ENCODE assay signal across 24 cellular contexts in genomic region chr3:4356225-4356540, GRCh38. TPM values are rescaled to one million over a fixed set of nuclear protein-coding genes. Genes with fewer than 3 reads are reported as not detected.
DNase-seq lines count a peak whose midpoint lies in the region; TF ChIP-seq lines count a peak whose summit lies in the region.
"Had no signal": no experiment of that assay in that cellular context is flagged by ENCODE, and none has a peak within 500 bp of the region (broad histone marks: within the 10 kb centered on the region; RNA-seq: fewer than 3 reads in every experiment).

No MANE protein-coding gene starts in this region.

- TF ChIP-seq POLR2A in stomach (IDR thresholded peaks at IDR 0.05) = no peak

- H4K8ac ChIP-seq in mesenchymal stem cell (ENCODE audit: low read length) = no peak overlapping the region

- no peak overlapping the region for H3K23ac ChIP-seq in mesenchymal stem cell (ENCODE audit: low read length in 2 of 2)

- H3K27ac ChIP-seq in VCaP = peak overlapping the region; percentile 92
- H3K27ac ChIP-seq in mesenchymal stem cell (ENCODE audit: low read length, poor library complexity, severe bottlenecking) = peak overlapping the region; percentile 31
- peak overlapping the region in 3 of 5 donors; percentile 30 to 33 (median 30) for H3K27ac ChIP-seq in stomach
- H3K27ac ChIP-seq: BLaER1 treated with 17β-estradiol and CSF1 and Interleukin-3, amounts not matched to agents 10 nM and 100 nM; KMS-11; SK-N-MC had no signal

- 99% methylated on average over 6 of the region's 6 CpGs for WGBS in mesenchymal stem cell
- 80 to 87% (median 85%) methylated on average over 6 of the region's 6 CpGs for WGBS in stomach, 5 donors

- H3K79me1 ChIP-seq in mesenchymal stem cell (replicated peaks; ENCODE audit: low read length, poor library complexity, severe bottlenecking) = no peaks in the 10 kb centered on the region

- H3K4me3 ChIP-seq in BE2C (ENCODE audit: low read depth, low read length) = no peak overlapping the region; the same call in 1 of the 2 replicates
- no peak overlapping the region for H3K4me3 ChIP-seq in mesenchymal stem cell (ENCODE audit: insufficient read depth in 1 of 2, low read depth in 1 of 2, low read length in 2 of 2)
- H3K4me3 ChIP-seq in stomach = no peak overlapping the region
- H3K4me3 ChIP-seq: BLaER1 treated with 17β-estradiol and CSF1 and Interleukin-3, amounts not matched to agents 10 nM and 100 nM; HAP-1; SK-N-MC had no signal

- no peak overlapping the region for H3K14ac ChIP-seq in mesenchymal stem cell (ENCODE audit: low read length in 2 of 2)

- no peaks in the 10 kb centered on the region for H3K36me3 ChIP-seq in BE2C
- H3K36me3 ChIP-seq in mesenchymal stem cell (ENCODE audit: control insufficient read depth in 1 of 2, insufficient read depth in 2 of 2, low read depth in 1 of 2, low read length in 2 of 2) = no peaks in the 10 kb centered on the region
- no peaks in the 10 kb centered on the region for H3K36me3 ChIP-seq in stomach
- H3K36me3 ChIP-seq: HAP-1 had no signal

- no peak overlapping the region for H3K4ac ChIP-seq in mesenchymal stem cell (ENCODE audit: low read depth in 1 of 2, low read length in 2 of 2)

- H3K4me1 ChIP-seq in BE2C (peaks cover 8% of the 10 kb centered on the region), mesenchymal stem cell (ENCODE audit: control insufficient read depth, insufficient read depth, low read depth, low read length) (peaks cover 5% of the 10 kb centered on the region), stomach (peaks cover 20 to 55% (median 35%) of the 10 kb centered on the region in 4 donors)

- intact Hi-C loops in stomach (cut with DNase I; ENCODE audit: low total_unique reads) = no loop called here

- H2BK120ac ChIP-seq in mesenchymal stem cell (ENCODE audit: low read depth, low read length) = no peak overlapping the region

- H2AFZ ChIP-seq in mesenchymal stem cell (ENCODE audit: low read depth, low read length) = no peak overlapping the region

- H3K9me3 ChIP-seq in BE2C (no peaks in the 10 kb centered on the region), mesenchymal stem cell (ENCODE audit: control insufficient read depth, low read length) (no peaks in the 10 kb centered on the region), stomach (no peaks in the 10 kb centered on the region)
- H3K9me3 ChIP-seq: BLaER1 treated with 17β-estradiol and CSF1 and Interleukin-3, amounts not matched to agents 10 nM and 100 nM; Caco-2; HAP-1 had no signal

- H2AK5ac ChIP-seq in mesenchymal stem cell (ENCODE audit: low read length, severe bottlenecking) = no peak overlapping the region

- H3K27me3 ChIP-seq in BE2C (no peaks in the 10 kb centered on the region), mesenchymal stem cell (ENCODE audit: control insufficient read depth in 1 of 2, insufficient read depth in 1 of 2, low read length in 2 of 2) (no peaks in the 10 kb centered on the region), stomach (no peaks in the 10 kb centered on the region)
- H3K27me3 ChIP-seq: BLaER1 treated with 17β-estradiol and CSF1 and Interleukin-3, amounts not matched to agents 10 nM and 100 nM had no signal

- no peak overlapping the region for H2BK5ac ChIP-seq in mesenchymal stem cell (ENCODE audit: low read depth, low read length, poor library complexity, severe bottlenecking)

- TF ChIP-seq CTCF in BE2C (IDR thresholded peaks at IDR 0.05; ENCODE audit: low read depth, low read length) (no peak), VCaP (conservative IDR thresholded peaks at IDR 0.05) (no peak), stomach (IDR thresholded peaks at IDR 0.05) (no peak)

- no peak overlapping the region for H3K18ac ChIP-seq in mesenchymal stem cell (ENCODE audit: low read depth in 1 of 2, low read length in 2 of 2)

- H2BK12ac ChIP-seq in mesenchymal stem cell (ENCODE audit: low read length in 2 of 2) = no peak overlapping the region

- H3K9ac ChIP-seq in mesenchymal stem cell (ENCODE audit: low read length) = no peak overlapping the region
- H3K9ac ChIP-seq: BLaER1 treated with 17β-estradiol and CSF1 and Interleukin-3, amounts not matched to agents 10 nM and 100 nM; KMS-11 had no signal

- TF ChIP-seq EP300 in stomach (IDR thresholded peaks at IDR 0.05) = no peak

- no peak overlapping the region for H3K4me2 ChIP-seq in mesenchymal stem cell (ENCODE audit: low read length, poor library complexity, severe bottlenecking)
- H3K4me2 ChIP-seq: BLaER1 treated with 17β-estradiol and CSF1 and Interleukin-3, amounts not matched to agents 10 nM and 100 nM; KMS-11 had no signal

- no peak overlapping the region for H2BK15ac ChIP-seq in mesenchymal stem cell (ENCODE audit: low read depth, poor library complexity, severe bottlenecking)

- DNase-seq in BE2C (peak; percentile 43), mesenchymal stem cell (no peak), stomach (no peak), D341Med (ENCODE audit: low spot score) (no peak), NCI-H2029 (lab: John Stamatoyannopoulos, UW) (no peak)
- no peak for DNase-seq in activated naive CD4-positive, alpha-beta T cell treated with anti-CD3 and anti-CD28 coated beads, Interleukin-2, amount 50 U/mL, for 16 hours
- DNase-seq: Caco-2; CD4-positive, alpha-beta T cell; DMS 273 treated with DMSO at 0.1 percent for 48 hours; GF-D8; GOT3; MM.1S; NCI-H1048; NCI-H1694; NCI-H2081; NCI-H2227 treated with DMSO at 0.1 percent for 48 hours; NCI-H526 treated with DMSO at 0.1 percent for 48 hours; RPMI8226; SHP77 treated with DMSO at 0.1 percent for 48 hours had no signal

- no peak overlapping the region for H4K91ac ChIP-seq in mesenchymal stem cell (ENCODE audit: low read length)

RNA-seq across cellular contexts. Expression of gene SETMAR, which starts 53.0 kb away (rescaled TPM):
- 6.5 TPM for polyA plus RNA-seq in BE2C (2012; ENCODE audit: insufficient read depth, insufficient read length, low read depth)
- polyA plus RNA-seq in mesenchymal stem cell (2013, experiment 1 of 2) = 7.5 TPM
- polyA plus RNA-seq in mesenchymal stem cell (2013, experiment 2 of 2) = 8.5 TPM
- 10 to 100 TPM in 3 of 5 donors, 1 to 10 TPM in 2; 3.1 to 28.0 (median 10.5) TPM for total RNA-seq in stomach
- 10 to 100 TPM; 11.5 to 15.7 (median 14.9) TPM for polyA plus RNA-seq in stomach

Comparison
In these comparisons a context has a peak if more than half of its experiments do, and no peak if none do; other contexts are left out.
1. H3K27ac ChIP-seq: peak in every context shown above with its lines; median percentile 92 in VCaP; 31 in mesenchymal stem cell; 30 in stomach.